1 cellular context compared by ENCODE assay signal in genomic region chr6:26531897-26532296, GRCh38.
TF ChIP-seq lines count a peak whose summit lies in the region.

No MANE protein-coding gene starts in this region.

TF ChIP-seq in neural cell, 6 proteins besides CTCF, POLR2A, EP300 and RAD21 (continued from another document):
- TF ChIP-seq, protein P1, sequence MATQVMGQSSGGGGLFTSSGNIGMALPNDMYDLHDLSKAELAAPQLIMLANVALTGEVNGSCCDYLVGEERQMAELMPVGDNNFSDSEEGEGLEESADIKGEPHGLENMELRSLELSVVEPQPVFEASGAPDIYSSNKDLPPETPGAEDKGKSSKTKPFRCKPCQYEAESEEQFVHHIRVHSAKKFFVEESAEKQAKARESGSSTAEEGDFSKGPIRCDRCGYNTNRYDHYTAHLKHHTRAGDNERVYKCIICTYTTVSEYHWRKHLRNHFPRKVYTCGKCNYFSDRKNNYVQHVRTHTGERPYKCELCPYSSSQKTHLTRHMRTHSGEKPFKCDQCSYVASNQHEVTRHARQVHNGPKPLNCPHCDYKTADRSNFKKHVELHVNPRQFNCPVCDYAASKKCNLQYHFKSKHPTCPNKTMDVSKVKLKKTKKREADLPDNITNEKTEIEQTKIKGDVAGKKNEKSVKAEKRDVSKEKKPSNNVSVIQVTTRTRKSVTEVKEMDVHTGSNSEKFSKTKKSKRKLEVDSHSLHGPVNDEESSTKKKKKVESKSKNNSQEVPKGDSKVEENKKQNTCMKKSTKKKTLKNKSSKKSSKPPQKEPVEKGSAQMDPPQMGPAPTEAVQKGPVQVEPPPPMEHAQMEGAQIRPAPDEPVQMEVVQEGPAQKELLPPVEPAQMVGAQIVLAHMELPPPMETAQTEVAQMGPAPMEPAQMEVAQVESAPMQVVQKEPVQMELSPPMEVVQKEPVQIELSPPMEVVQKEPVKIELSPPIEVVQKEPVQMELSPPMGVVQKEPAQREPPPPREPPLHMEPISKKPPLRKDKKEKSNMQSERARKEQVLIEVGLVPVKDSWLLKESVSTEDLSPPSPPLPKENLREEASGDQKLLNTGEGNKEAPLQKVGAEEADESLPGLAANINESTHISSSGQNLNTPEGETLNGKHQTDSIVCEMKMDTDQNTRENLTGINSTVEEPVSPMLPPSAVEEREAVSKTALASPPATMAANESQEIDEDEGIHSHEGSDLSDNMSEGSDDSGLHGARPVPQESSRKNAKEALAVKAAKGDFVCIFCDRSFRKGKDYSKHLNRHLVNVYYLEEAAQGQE (IDR thresholded peaks at IDR 0.05; ENCODE audit: borderline replicate concordance): no peak
- TF ChIP-seq POLR2AphosphoS5 (IDR thresholded peaks at IDR 0.05): no peak
